In the genomic region with DNA sequence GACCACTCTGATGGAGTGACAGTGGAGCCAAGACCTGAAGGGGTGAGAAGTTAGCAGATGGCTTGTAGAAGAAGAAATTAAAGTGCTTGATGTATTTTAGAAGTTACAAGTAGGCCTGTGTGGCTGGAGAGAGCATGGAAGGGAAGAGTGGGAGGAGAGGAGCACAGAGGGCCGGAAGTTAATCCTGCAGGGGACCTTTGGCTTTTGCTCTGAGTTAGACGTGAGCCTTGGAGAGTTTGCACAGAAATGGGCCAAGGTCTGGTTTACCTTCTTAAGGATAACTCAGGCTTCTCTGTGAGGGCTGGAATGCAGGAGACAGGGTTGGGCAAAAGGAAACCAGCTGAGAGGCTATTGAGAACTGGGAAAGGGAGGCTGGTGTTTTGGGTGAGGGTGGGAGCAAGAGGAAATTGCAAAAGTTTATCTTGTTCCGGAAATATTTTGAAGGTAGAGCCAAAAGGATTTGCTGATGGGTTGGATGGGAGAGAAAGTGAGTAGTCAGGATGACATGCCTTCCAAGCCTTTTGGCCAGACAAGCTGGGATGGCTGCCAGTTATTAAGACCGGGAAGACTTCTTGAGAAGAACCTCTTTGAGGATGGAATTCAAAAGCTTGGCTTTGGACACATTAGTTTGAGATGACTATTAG, we compare ENCODE assay signal across 1 cellular context.
TF ChIP-seq lines count a peak whose summit lies in the region.

No MANE protein-coding gene starts in this region.

TF ChIP-seq in SK-N-SH, 30 proteins besides CTCF, POLR2A, EP300 and RAD21 (continued from another document):
- TF ChIP-seq, protein P1, sequence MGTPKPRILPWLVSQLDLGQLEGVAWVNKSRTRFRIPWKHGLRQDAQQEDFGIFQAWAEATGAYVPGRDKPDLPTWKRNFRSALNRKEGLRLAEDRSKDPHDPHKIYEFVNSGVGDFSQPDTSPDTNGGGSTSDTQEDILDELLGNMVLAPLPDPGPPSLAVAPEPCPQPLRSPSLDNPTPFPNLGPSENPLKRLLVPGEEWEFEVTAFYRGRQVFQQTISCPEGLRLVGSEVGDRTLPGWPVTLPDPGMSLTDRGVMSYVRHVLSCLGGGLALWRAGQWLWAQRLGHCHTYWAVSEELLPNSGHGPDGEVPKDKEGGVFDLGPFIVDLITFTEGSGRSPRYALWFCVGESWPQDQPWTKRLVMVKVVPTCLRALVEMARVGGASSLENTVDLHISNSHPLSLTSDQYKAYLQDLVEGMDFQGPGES (IDR thresholded peaks at IDR 0.05; ENCODE audit: low read depth, low read length), result no peak
- TF ChIP-seq, protein P2, sequence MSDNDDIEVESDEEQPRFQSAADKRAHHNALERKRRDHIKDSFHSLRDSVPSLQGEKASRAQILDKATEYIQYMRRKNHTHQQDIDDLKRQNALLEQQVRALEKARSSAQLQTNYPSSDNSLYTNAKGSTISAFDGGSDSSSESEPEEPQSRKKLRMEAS (IDR thresholded peaks at IDR 0.05; ENCODE audit: low read depth), result 0 out of 2 replicates have a peak, but pooled peaks have one; percentile 12
- TF ChIP-seq ELF1 (IDR thresholded peaks at IDR 0.05) (no peak), TCF12 (IDR thresholded peaks at IDR 0.05) (peak; percentile 51), RCOR1 (IDR thresholded peaks at IDR 0.05; ENCODE audit: low read length) (no peak), GATA2 (CRISPR knock-in tag; IDR thresholded peaks at IDR 0.05) (no peak), NRF1 (IDR thresholded peaks at IDR 0.05; ENCODE audit: low read depth, low read length) (no peak), RXRA (IDR thresholded peaks at IDR 0.05; ENCODE audit: borderline replicate concordance, low read depth) (no peak), RFX5 (IDR thresholded peaks at IDR 0.05; ENCODE audit: low read length) (no peak), FOXJ3 (CRISPR knock-in tag; IDR thresholded peaks at IDR 0.05) (no peak)
- TF ChIP-seq, protein P3, sequence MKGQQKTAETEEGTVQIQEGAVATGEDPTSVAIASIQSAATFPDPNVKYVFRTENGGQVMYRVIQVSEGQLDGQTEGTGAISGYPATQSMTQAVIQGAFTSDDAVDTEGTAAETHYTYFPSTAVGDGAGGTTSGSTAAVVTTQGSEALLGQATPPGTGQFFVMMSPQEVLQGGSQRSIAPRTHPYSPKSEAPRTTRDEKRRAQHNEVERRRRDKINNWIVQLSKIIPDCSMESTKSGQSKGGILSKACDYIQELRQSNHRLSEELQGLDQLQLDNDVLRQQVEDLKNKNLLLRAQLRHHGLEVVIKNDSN (IDR thresholded peaks at IDR 0.05; ENCODE audit: borderline replicate concordance, low read depth), result no peak
- TF ChIP-seq, protein P4, sequence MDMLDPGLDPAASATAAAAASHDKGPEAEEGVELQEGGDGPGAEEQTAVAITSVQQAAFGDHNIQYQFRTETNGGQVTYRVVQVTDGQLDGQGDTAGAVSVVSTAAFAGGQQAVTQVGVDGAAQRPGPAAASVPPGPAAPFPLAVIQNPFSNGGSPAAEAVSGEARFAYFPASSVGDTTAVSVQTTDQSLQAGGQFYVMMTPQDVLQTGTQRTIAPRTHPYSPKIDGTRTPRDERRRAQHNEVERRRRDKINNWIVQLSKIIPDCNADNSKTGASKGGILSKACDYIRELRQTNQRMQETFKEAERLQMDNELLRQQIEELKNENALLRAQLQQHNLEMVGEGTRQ (IDR thresholded peaks at IDR 0.05; ENCODE audit: borderline replicate concordance, low read depth, low read length), result no peak
- TF ChIP-seq, protein P5, sequence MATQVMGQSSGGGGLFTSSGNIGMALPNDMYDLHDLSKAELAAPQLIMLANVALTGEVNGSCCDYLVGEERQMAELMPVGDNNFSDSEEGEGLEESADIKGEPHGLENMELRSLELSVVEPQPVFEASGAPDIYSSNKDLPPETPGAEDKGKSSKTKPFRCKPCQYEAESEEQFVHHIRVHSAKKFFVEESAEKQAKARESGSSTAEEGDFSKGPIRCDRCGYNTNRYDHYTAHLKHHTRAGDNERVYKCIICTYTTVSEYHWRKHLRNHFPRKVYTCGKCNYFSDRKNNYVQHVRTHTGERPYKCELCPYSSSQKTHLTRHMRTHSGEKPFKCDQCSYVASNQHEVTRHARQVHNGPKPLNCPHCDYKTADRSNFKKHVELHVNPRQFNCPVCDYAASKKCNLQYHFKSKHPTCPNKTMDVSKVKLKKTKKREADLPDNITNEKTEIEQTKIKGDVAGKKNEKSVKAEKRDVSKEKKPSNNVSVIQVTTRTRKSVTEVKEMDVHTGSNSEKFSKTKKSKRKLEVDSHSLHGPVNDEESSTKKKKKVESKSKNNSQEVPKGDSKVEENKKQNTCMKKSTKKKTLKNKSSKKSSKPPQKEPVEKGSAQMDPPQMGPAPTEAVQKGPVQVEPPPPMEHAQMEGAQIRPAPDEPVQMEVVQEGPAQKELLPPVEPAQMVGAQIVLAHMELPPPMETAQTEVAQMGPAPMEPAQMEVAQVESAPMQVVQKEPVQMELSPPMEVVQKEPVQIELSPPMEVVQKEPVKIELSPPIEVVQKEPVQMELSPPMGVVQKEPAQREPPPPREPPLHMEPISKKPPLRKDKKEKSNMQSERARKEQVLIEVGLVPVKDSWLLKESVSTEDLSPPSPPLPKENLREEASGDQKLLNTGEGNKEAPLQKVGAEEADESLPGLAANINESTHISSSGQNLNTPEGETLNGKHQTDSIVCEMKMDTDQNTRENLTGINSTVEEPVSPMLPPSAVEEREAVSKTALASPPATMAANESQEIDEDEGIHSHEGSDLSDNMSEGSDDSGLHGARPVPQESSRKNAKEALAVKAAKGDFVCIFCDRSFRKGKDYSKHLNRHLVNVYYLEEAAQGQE (IDR thresholded peaks at IDR 0.05; ENCODE audit: low read depth, low read length), result no peak
- TF ChIP-seq, protein P6, sequence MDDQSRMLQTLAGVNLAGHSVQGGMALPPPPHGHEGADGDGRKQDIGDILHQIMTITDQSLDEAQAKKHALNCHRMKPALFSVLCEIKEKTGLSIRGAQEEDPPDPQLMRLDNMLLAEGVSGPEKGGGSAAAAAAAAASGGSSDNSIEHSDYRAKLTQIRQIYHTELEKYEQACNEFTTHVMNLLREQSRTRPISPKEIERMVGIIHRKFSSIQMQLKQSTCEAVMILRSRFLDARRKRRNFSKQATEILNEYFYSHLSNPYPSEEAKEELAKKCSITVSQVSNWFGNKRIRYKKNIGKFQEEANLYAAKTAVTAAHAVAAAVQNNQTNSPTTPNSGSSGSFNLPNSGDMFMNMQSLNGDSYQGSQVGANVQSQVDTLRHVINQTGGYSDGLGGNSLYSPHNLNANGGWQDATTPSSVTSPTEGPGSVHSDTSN (IDR thresholded peaks at IDR 0.05), result peak; percentile 57
